Comparison of ENCODE assay signal across 20 cellular contexts in the genomic region with DNA sequence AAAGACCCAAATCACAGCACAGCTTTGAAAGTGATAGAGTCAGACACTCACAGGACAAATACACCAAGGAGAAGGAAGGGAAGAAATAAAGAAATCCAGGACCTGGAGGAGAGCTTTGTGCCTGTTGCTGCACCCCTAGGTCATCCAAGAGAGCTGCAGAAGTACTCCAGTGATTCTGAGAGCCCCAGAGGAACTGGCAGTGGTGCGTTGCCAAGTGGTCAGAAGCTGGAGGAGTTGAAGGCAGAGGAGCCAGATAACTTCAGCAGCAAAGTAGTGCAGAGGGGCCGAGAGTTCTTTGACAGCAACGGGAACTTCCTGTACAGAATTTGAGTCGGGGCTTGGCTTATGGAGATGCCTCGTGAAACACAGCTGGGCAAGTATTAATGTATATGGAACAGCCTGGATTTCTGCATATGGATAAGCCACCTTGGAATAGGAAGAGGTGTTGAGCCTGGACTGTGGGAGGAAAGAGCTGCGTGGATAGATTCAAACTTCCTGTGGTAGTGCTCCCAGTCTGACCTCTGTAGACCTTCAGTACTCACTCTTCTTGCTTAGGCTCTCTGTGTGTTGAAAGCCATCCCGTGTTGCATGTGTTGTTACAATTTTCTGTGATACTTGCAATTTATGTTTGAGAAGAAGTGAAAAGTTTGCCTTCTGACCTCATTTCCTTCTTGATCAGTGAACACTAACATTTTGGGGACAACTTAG. TPM values are rescaled to one million over a fixed set of nuclear protein-coding genes. Genes with fewer than 3 reads are reported as not detected.
DNase-seq lines count a peak whose midpoint lies in the region; ATAC-seq and TF ChIP-seq lines count a peak whose summit lies in the region.
"Had no signal": no experiment of that assay in that cellular context is flagged by ENCODE, and none has a peak within 500 bp of the region (broad histone marks: within the 10 kb centered on the region; RNA-seq: fewer than 3 reads in every experiment).

No MANE protein-coding gene starts in this region.

- H3K4me1 ChIP-seq in mesenchymal stem cell (ENCODE audit: control insufficient read depth, insufficient read depth, low read depth, low read length) = peaks cover 10% of the 10 kb centered on the region

- no peaks in the 10 kb centered on the region for H3K27me3 ChIP-seq in mesenchymal stem cell (ENCODE audit: control insufficient read depth in 1 of 2, insufficient read depth in 1 of 2, low read length in 2 of 2)
- H3K27me3 ChIP-seq: tibial nerve had no signal

- H3K18ac ChIP-seq in mesenchymal stem cell (ENCODE audit: low read depth in 1 of 2, low read length in 2 of 2) = no peak overlapping the region

- POLR2A ChIA-PET in activated B cell treated with CpG ODN at 0.5 μM for 24 hours (lab: Charles Lee) = interaction anchor here (0.6 to 1.5 kb wide), 2 partner anchors 37 to 180 kb away, joined by 4 to 6 read pairs; a partner anchor contains a TSS

- intact Hi-C loops in activated B cell treated with CpG ODN at 0.5 μM for 24 hours (cut with micrococcal nuclease) (no loop called here), left ventricle myocardium superior (cut with micrococcal nuclease) (no loop called here)

- H3K36me3 Mint-ChIP-seq in activated naive CD4-positive, alpha-beta T cell treated with anti-CD3 and anti-CD28 coated beads, Interleukin-2, amount 50 U/mL, for 24 hours = peaks cover 26% of the 10 kb centered on the region
- peaks cover 57% of the 10 kb centered on the region for H3K36me3 Mint-ChIP-seq in activated naive CD4-positive, alpha-beta T cell treated with anti-CD3 and anti-CD28 coated beads, Interleukin-2, amount 10 ng/mL, durations not matched to agents 7 days and 5 days
- H3K36me3 Mint-ChIP-seq in activated B cell treated with CpG ODN at 0.5 μM for 24 hours (ENCODE audit: low read depth) = peaks cover 77% of the 10 kb centered on the region
- peaks cover 39 to 61% of the 10 kb centered on the region in 2 donors for H3K36me3 Mint-ChIP-seq in stimulated activated naive B cell treated with anti-CD40 and anti-IgM and Interleukin-4, amounts not matched to agents 10 μg/mL and 1 μg/mL and 100 μg/mL, for 72 hours

- no peak overlapping the region for H4K8ac ChIP-seq in mesenchymal stem cell (ENCODE audit: low read length)

- no peak overlapping the region for H2BK5ac ChIP-seq in mesenchymal stem cell (ENCODE audit: low read depth, low read length, poor library complexity, severe bottlenecking)

- H3K9me3 ChIP-seq in mesenchymal stem cell (ENCODE audit: control insufficient read depth, low read length) = no peaks in the 10 kb centered on the region
- H3K9me3 ChIP-seq: prostate gland, tibial nerve had no signal

- no peak for ATAC-seq in activated B cell treated with CpG ODN at 0.5 μM for 24 hours (ENCODE audit: low read depth)
- ATAC-seq in left ventricle myocardium superior = peak; percentile 72
- no peak for ATAC-seq in stimulated activated naive B cell treated with anti-CD40 and anti-IgM and Interleukin-4, amounts not matched to agents 10 μg/mL and 1 μg/mL and 100 μg/mL, for 72 hours (replicated peaks)
- no peak for ATAC-seq in GM18868 (IDR thresholded peaks at IDR 0.05; ENCODE audit: unreplicated experiment)
- ATAC-seq: activated CD4-positive, CD25-positive, alpha-beta regulatory T cell treated with anti-CD3 and anti-CD28 coated beads, Interleukin-2, amount 50 U/mL, for 24 hours; activated T-cell treated with anti-CD3 and anti-CD28 coated beads, Interleukin-2, amount 50 U/mL, for 4 hours; esophagus mucosa had no signal

- peaks cover 66% of the 10 kb centered on the region for H3K4me1 Mint-ChIP-seq in activated naive CD4-positive, alpha-beta T cell treated with anti-CD3 and anti-CD28 coated beads, Interleukin-2, amount 50 U/mL, for 24 hours
- H3K4me1 Mint-ChIP-seq in activated naive CD4-positive, alpha-beta T cell treated with anti-CD3 and anti-CD28 coated beads, Interleukin-2, amount 10 ng/mL, durations not matched to agents 7 days and 5 days = peaks cover 47% of the 10 kb centered on the region
- peaks cover 46% of the 10 kb centered on the region for H3K4me1 Mint-ChIP-seq in activated B cell treated with CpG ODN at 0.5 μM for 24 hours
- peaks cover 27 to 56% of the 10 kb centered on the region in 2 donors for H3K4me1 Mint-ChIP-seq in stimulated activated naive B cell treated with anti-CD40 and anti-IgM and Interleukin-4, amounts not matched to agents 10 μg/mL and 1 μg/mL and 100 μg/mL, for 72 hours

- peak overlapping the region; percentile 74 for H3K27ac Mint-ChIP-seq in activated naive CD4-positive, alpha-beta T cell treated with anti-CD3 and anti-CD28 coated beads, Interleukin-2, amount 50 U/mL, for 24 hours
- no peak overlapping the region for H3K27ac Mint-ChIP-seq in activated naive CD4-positive, alpha-beta T cell treated with anti-CD3 and anti-CD28 coated beads, Interleukin-2, amount 10 ng/mL, durations not matched to agents 7 days and 5 days
- peak overlapping the region; percentile 8 for H3K27ac Mint-ChIP-seq in activated B cell treated with CpG ODN at 0.5 μM for 24 hours
- H3K27ac Mint-ChIP-seq in stimulated activated naive B cell treated with anti-CD40 and anti-IgM and Interleukin-4, amounts not matched to agents 10 μg/mL and 1 μg/mL and 100 μg/mL, for 72 hours = peak overlapping the region; percentile 83

- H3K4me3 ChIP-seq in mesenchymal stem cell (ENCODE audit: insufficient read depth in 1 of 2, low read depth in 1 of 2, low read length in 2 of 2) = no peak overlapping the region
- H3K4me3 ChIP-seq: prostate gland, tibial nerve had no signal

- peaks cover 20% of the 10 kb centered on the region for H3K79me1 ChIP-seq in mesenchymal stem cell (replicated peaks; ENCODE audit: low read length, poor library complexity, severe bottlenecking)

- no peak for TF ChIP-seq CTCF in activated B cell treated with CpG ODN at 0.5 μM for 24 hours (IDR thresholded peaks at IDR 0.05)

- CTCF ChIA-PET in activated naive CD4-positive, alpha-beta T cell treated with anti-CD3 and anti-CD28 coated beads, Interleukin-2, amount 10 ng/mL, durations not matched to agents 7 days and 5 days (lab: Charles Lee) = interaction anchor here (1.0 to 1.7 kb wide), 6 partner anchors 9 to 48 kb away, joined by 3 to 6 read pairs (median 4); no protein-coding TSS in a partner anchor
- CTCF ChIA-PET in activated B cell treated with CpG ODN at 0.5 μM for 24 hours (lab: Charles Lee) = no interaction called here

- DNase-seq in activated naive CD4-positive, alpha-beta T cell treated with anti-CD3 and anti-CD28 coated beads, Interleukin-2, amount 10 ng/mL, durations not matched to agents 7 days and 5 days = no peak
- DNase-seq in activated B cell treated with CpG ODN at 0.5 μM for 24 hours (no peak), left ventricle myocardium superior (peak; percentile 42), mesenchymal stem cell (no peak), NCI-H2081 (lab: John Stamatoyannopoulos, UW) (no peak)
- no peak for DNase-seq in stimulated activated naive B cell treated with anti-CD40 and anti-IgM and Interleukin-4, amounts not matched to agents 10 μg/mL and 1 μg/mL and 100 μg/mL, for 72 hours
- DNase-seq: ACHN; activated T-cell treated with anti-CD3 and anti-CD28 coated beads, Interleukin-2, amount 50 U/mL, for 4 hours; dermis blood vessel endothelial cell; Kasumi-1; kidney; NCI-H1436 treated with DMSO at 0.1 percent for 48 hours; NCI-H510A treated with DMSO at 0.1 percent for 48 hours had no signal

- H3K9me3 Mint-ChIP-seq in activated naive CD4-positive, alpha-beta T cell treated with anti-CD3 and anti-CD28 coated beads, Interleukin-2, amount 50 U/mL, for 24 hours = no peaks in the 10 kb centered on the region
- H3K9me3 Mint-ChIP-seq in activated naive CD4-positive, alpha-beta T cell treated with anti-CD3 and anti-CD28 coated beads, Interleukin-2, amount 10 ng/mL, durations not matched to agents 7 days and 5 days = no peaks in the 10 kb centered on the region
- no peaks in the 10 kb centered on the region for H3K9me3 Mint-ChIP-seq in activated B cell treated with CpG ODN at 0.5 μM for 24 hours
- H3K9me3 Mint-ChIP-seq in stimulated activated naive B cell treated with anti-CD40 and anti-IgM and Interleukin-4, amounts not matched to agents 10 μg/mL and 1 μg/mL and 100 μg/mL, for 72 hours = no peaks in the 10 kb centered on the region
- H3K9me3 Mint-ChIP-seq: activated T-cell treated with anti-CD3 and anti-CD28 coated beads, Interleukin-2, amount 50 U/mL, for 4 hours had no signal

- H3K4me3 Mint-ChIP-seq in activated naive CD4-positive, alpha-beta T cell treated with anti-CD3 and anti-CD28 coated beads, Interleukin-2, amount 50 U/mL, for 24 hours = no peak overlapping the region
- no peak overlapping the region for H3K4me3 Mint-ChIP-seq in activated naive CD4-positive, alpha-beta T cell treated with anti-CD3 and anti-CD28 coated beads, Interleukin-2, amount 10 ng/mL, durations not matched to agents 7 days and 5 days
- no peak overlapping the region for H3K4me3 Mint-ChIP-seq in activated B cell treated with CpG ODN at 0.5 μM for 24 hours
- no peak overlapping the region for H3K4me3 Mint-ChIP-seq in stimulated activated naive B cell treated with anti-CD40 and anti-IgM and Interleukin-4, amounts not matched to agents 10 μg/mL and 1 μg/mL and 100 μg/mL, for 72 hours
- H3K4me3 Mint-ChIP-seq: activated T-cell treated with anti-CD3 and anti-CD28 coated beads, Interleukin-2, amount 50 U/mL, for 4 hours had no signal

- H3K4me2 ChIP-seq in mesenchymal stem cell (ENCODE audit: low read length, poor library complexity, severe bottlenecking) = no peak overlapping the region

- no peak overlapping the region for H4K91ac ChIP-seq in mesenchymal stem cell (ENCODE audit: low read length)

- peaks cover 43 to 67% of the 10 kb centered on the region in 2 experiments for H3K36me3 ChIP-seq in mesenchymal stem cell (ENCODE audit: control insufficient read depth in 1 of 2, insufficient read depth in 2 of 2, low read depth in 1 of 2, low read length in 2 of 2)

- 97% methylated on average over 6 of the region's 7 CpGs for WGBS in mesenchymal stem cell

- no peak overlapping the region for H2BK120ac ChIP-seq in mesenchymal stem cell (ENCODE audit: low read depth, low read length)

- no peak overlapping the region for H3K14ac ChIP-seq in mesenchymal stem cell (ENCODE audit: low read length in 2 of 2)

- H3K9ac ChIP-seq in mesenchymal stem cell (ENCODE audit: low read length) = no peak overlapping the region

- H3K23ac ChIP-seq in mesenchymal stem cell (ENCODE audit: low read length in 2 of 2) = no peak overlapping the region

- no peaks in the 10 kb centered on the region for H3K27me3 Mint-ChIP-seq in activated naive CD4-positive, alpha-beta T cell treated with anti-CD3 and anti-CD28 coated beads, Interleukin-2, amount 50 U/mL, for 24 hours
- no peaks in the 10 kb centered on the region for H3K27me3 Mint-ChIP-seq in activated naive CD4-positive, alpha-beta T cell treated with anti-CD3 and anti-CD28 coated beads, Interleukin-2, amount 10 ng/mL, durations not matched to agents 7 days and 5 days
- H3K27me3 Mint-ChIP-seq in activated B cell treated with CpG ODN at 0.5 μM for 24 hours = no peaks in the 10 kb centered on the region
- H3K27me3 Mint-ChIP-seq in stimulated activated naive B cell treated with anti-CD40 and anti-IgM and Interleukin-4, amounts not matched to agents 10 μg/mL and 1 μg/mL and 100 μg/mL, for 72 hours = no peaks in the 10 kb centered on the region

- no peak overlapping the region for H2BK12ac ChIP-seq in mesenchymal stem cell (ENCODE audit: low read length in 2 of 2)

- H2AFZ ChIP-seq in mesenchymal stem cell (ENCODE audit: low read depth, low read length) = no peak overlapping the region

- H2AK5ac ChIP-seq in mesenchymal stem cell (ENCODE audit: low read length, severe bottlenecking) = no peak overlapping the region

- no peak overlapping the region for H2BK15ac ChIP-seq in mesenchymal stem cell (ENCODE audit: low read depth, poor library complexity, severe bottlenecking)

- no peak overlapping the region for H3K4ac ChIP-seq in mesenchymal stem cell (ENCODE audit: low read depth in 1 of 2, low read length in 2 of 2)

- no peak overlapping the region for H3K27ac ChIP-seq in mesenchymal stem cell (ENCODE audit: low read length, poor library complexity, severe bottlenecking)
- H3K27ac ChIP-seq: prostate gland, tibial nerve had no signal

RNA-seq across cellular contexts. Expression of a gene that starts 6.1 kb away (rescaled TPM):
- total RNA-seq in activated B cell treated with CpG ODN at 0.5 μM for 24 hours = 32.8 and 34.1 TPM in 2 replicates
- total RNA-seq in left ventricle myocardium superior = 117 TPM
- polyA plus RNA-seq in mesenchymal stem cell (2013, experiment 1 of 2) = 59.1 TPM
- 58.8 TPM for polyA plus RNA-seq in mesenchymal stem cell (2013, experiment 2 of 2)

RNA-seq across cellular contexts. Expression of a gene that starts 22.3 kb away (rescaled TPM):
- 0.49 and 2.2 TPM in 2 replicates for total RNA-seq in activated B cell treated with CpG ODN at 0.5 μM for 24 hours
- 0.20 TPM for total RNA-seq in left ventricle myocardium superior
- polyA plus RNA-seq in mesenchymal stem cell (2013, experiment 1 of 2) = 0.04 TPM
- 0.11 TPM for polyA plus RNA-seq in mesenchymal stem cell (2013, experiment 2 of 2)
- total RNA-seq: astrocyte, esophagus mucosa had no signal

RNA-seq across cellular contexts. Expression of a gene that starts 37.6 kb away (rescaled TPM):
- 6.1 and 6.2 TPM in 2 replicates for total RNA-seq in activated B cell treated with CpG ODN at 0.5 μM for 24 hours
- 13.8 TPM for total RNA-seq in left ventricle myocardium superior
- 1.1 TPM for polyA plus RNA-seq in mesenchymal stem cell (2013, experiment 1 of 2)
- 1.0 TPM for polyA plus RNA-seq in mesenchymal stem cell (2013, experiment 2 of 2)

RNA-seq across cellular contexts. Expression of a gene that starts 37.9 kb away (rescaled TPM):
- 96.6 and 105 TPM in 2 replicates for total RNA-seq in activated B cell treated with CpG ODN at 0.5 μM for 24 hours
- 71.7 TPM for total RNA-seq in left ventricle myocardium superior
- polyA plus RNA-seq in mesenchymal stem cell (2013, experiment 1 of 2) = 90.2 TPM
- 93.4 TPM for polyA plus RNA-seq in mesenchymal stem cell (2013, experiment 2 of 2)
